Comparison of ENCODE assay signal across 8 cellular contexts in genomic region chr19:55116232-55117062, GRCh38.
A peak's percentile ranks its signal among the peaks of the same experiment; 100 is the strongest.
DNase-seq lines count a peak whose midpoint lies in the region; ATAC-seq and TF ChIP-seq lines count a peak whose summit lies in the region.

No MANE protein-coding gene starts in this region.

- TF ChIP-seq CTCF in VCaP (conservative IDR thresholded peaks at IDR 0.05): no peak

- H3K27ac ChIP-seq in KOPT-K1 (ENCODE audit: low read depth, low read length, poor library complexity, severe bottlenecking): peak overlapping the region; percentile 75
- H3K27ac ChIP-seq in VCaP: peak overlapping the region; percentile 86
- H3K27ac ChIP-seq in cingulate gyrus (ENCODE audit: low read depth, low read length): peak overlapping the region; percentile 33

- no peaks in the 10 kb centered on the region for H3K9me3 ChIP-seq in KOPT-K1 (ENCODE audit: insufficient read depth, low read length, poor library complexity, severe bottlenecking)

- H3K36me3 ChIP-seq in KOPT-K1 (ENCODE audit: insufficient read depth, low read length): peaks cover 17% of the 10 kb centered on the region; the same call in 1 of the 2 replicates

- DNase-seq in GDM1 (lab: John Stamatoyannopoulos, UW) (peak; percentile 51), kidney glomerular epithelial cell (lab: John Stamatoyannopoulos, UW) (peak; percentile 13)
- peak; percentile 41 for DNase-seq in stimulated activated CD4-positive, alpha-beta T cell treated with anti-CD3 and anti-CD28 coated beads, Interleukin-12 subunit alpha, Interleukin-12 subunit beta, amount 100 ng/mL, for 4 hours

- ATAC-seq in HG02678 (IDR thresholded peaks at IDR 0.05; ENCODE audit: unreplicated experiment) (no peak), HG02623 (IDR thresholded peaks at IDR 0.05; ENCODE audit: unreplicated experiment) (no peak)

Comparison
In these comparisons a context has a peak if more than half of its experiments do, and no peak if none do; other contexts are left out.
1. H3K27ac ChIP-seq: peak in every context shown above with its lines; median percentile 86 in VCaP; 75 in KOPT-K1; 33 in cingulate gyrus.